In genomic region chr15:36926422-36926815, GRCh38 we compare ENCODE assay signal across 21 cellular contexts.
DNase-seq lines count a peak whose midpoint lies in the region; ATAC-seq, FAIRE-seq and TF ChIP-seq lines count a peak whose summit lies in the region.
"Had no signal": no experiment of that assay in that cellular context is flagged by ENCODE, and none has a peak within 500 bp of the region (broad histone marks: within the 10 kb centered on the region; RNA-seq: fewer than 3 reads in every experiment).

No MANE protein-coding gene starts in this region.

- no peak overlapping the region for H3K4me3 ChIP-seq in heart right ventricle
- no peak overlapping the region for H3K4me3 ChIP-seq in right cardiac atrium (ENCODE audit: low read length)
- H3K4me3 ChIP-seq: BLaER1 treated with 17β-estradiol and CSF1 and Interleukin-3, amounts not matched to agents 10 nM and 100 nM; GM23338; PC-9; SJSA1 had no signal

- WGBS in heart right ventricle, 2 donors: 67 to 73% methylated on average over 3 of the region's 3 CpGs
- WGBS in right cardiac atrium: 77% methylated on average over 3 of the region's 3 CpGs

- peaks cover 0 to 20% (median 0%) of the 10 kb centered on the region in 9 donors for H3K36me3 ChIP-seq in heart right ventricle
- H3K36me3 ChIP-seq: BLaER1 treated with 17β-estradiol and CSF1 and Interleukin-3, amounts not matched to agents 10 nM and 100 nM; SJSA1 had no signal

- DNase-seq in heart right ventricle (no peak), right cardiac atrium (no peak), NCI-H2081 treated with DMSO at 0.1 percent for 48 hours (lab: John Stamatoyannopoulos, UW) (peak; percentile 40), caudate nucleus (lab: John Stamatoyannopoulos, UW) (no peak), HTR-8/SVneo (ENCODE audit: insufficient read length, low spot score) (no peak), frontal cortex (ENCODE audit: low spot score in 2 of 2) (no peak), omental fat pad (ENCODE audit: low spot score) (no peak)
- DNase-seq: CD8-positive, alpha-beta memory T cell; DND-41; NCI-H187 treated with DMSO at 0.1 percent for 48 hours; NCI-H345; PC-9 had no signal

- FAIRE-seq in HTR-8/SVneo (lab: Jason Lieb, UNC) (no peak), frontal cortex (lab: Jason Lieb, UNC) (no peak)
- FAIRE-seq: A204.1, G401.6, GM18507 had no signal

- intact Hi-C loops in heart right ventricle (cut with DNase I) (no loop called here), right cardiac atrium (cut with DNase I) (loop anchor here in 2 of 4 donors (10.0 kb wide), 2 partner anchors 58 to 98 kb away; no protein-coding TSS in a partner anchor)

- ATAC-seq in heart right ventricle: no peak
- no peak for ATAC-seq in right cardiac atrium
- no peak for ATAC-seq in HG03469 (IDR thresholded peaks at IDR 0.05; ENCODE audit: unreplicated experiment)
- ATAC-seq in omental fat pad (ENCODE audit: low FRiP score): no peak
- ATAC-seq: GM23338, HCT116 had no signal

- H3K4me1 ChIP-seq in heart right ventricle (peaks cover 0 to 44% (median 19%) of the 10 kb centered on the region in 9 donors), right cardiac atrium (ENCODE audit: control insufficient read depth, insufficient read depth, low read length) (peaks cover 2% of the 10 kb centered on the region)
- H3K4me1 ChIP-seq: BLaER1 treated with 17β-estradiol and CSF1 and Interleukin-3, amounts not matched to agents 10 nM and 100 nM; SJSA1 had no signal

- H3K27ac ChIP-seq in heart right ventricle (peak overlapping the region in 6 of 10 donors; percentile 8 to 60 (median 36)), right cardiac atrium (ENCODE audit: low read length) (no peak overlapping the region), caudate nucleus (ENCODE audit: low read depth, low read length) (peak overlapping the region; percentile 29)
- H3K27ac ChIP-seq: BLaER1 treated with 17β-estradiol and CSF1 and Interleukin-3, amounts not matched to agents 10 nM and 100 nM; KMS-11; PC-9; SJSA1 had no signal

- peaks cover 0 to 6% (median 0%) of the 10 kb centered on the region in 11 donors for H3K9me3 ChIP-seq in heart right ventricle
- H3K9me3 ChIP-seq in right cardiac atrium (ENCODE audit: control insufficient read depth, low read length): no peaks in the 10 kb centered on the region
- H3K9me3 ChIP-seq: BLaER1 treated with 17β-estradiol and CSF1 and Interleukin-3, amounts not matched to agents 10 nM and 100 nM; SJSA1 had no signal

- no peaks in the 10 kb centered on the region for H3K27me3 ChIP-seq in heart right ventricle
- H3K27me3 ChIP-seq in right cardiac atrium (ENCODE audit: control insufficient read depth, insufficient read depth): no peaks in the 10 kb centered on the region
- H3K27me3 ChIP-seq: BLaER1 treated with 17β-estradiol and CSF1 and Interleukin-3, amounts not matched to agents 10 nM and 100 nM; SJSA1 had no signal

- no peak for TF ChIP-seq CTCF in heart right ventricle (IDR thresholded peaks at IDR 0.05)
- no peak for TF ChIP-seq CTCF in omental fat pad (IDR thresholded peaks at IDR 0.05)
